Comparison of ENCODE assay signal across 28 cellular contexts in genomic region chr10:7108141-7108540, GRCh38.
"Had no signal": no experiment of that assay in that cellular context is flagged by ENCODE, and none has a peak within 500 bp of the region (broad histone marks: within the 10 kb centered on the region; RNA-seq: fewer than 3 reads in every experiment).

No MANE protein-coding gene starts in this region.

- DNase-seq: naive thymus-derived CD4-positive, alpha-beta T cell; natural killer cell; occipital lobe; ovary; posterior cingulate gyrus; psoas muscle; right cardiac atrium; right lobe of liver; sigmoid colon; small intestine; stimulated activated CD4-positive, alpha-beta T cell treated with anti-CD3 and anti-CD28 coated beads, Interleukin-15, amount 100 ng/mL, for 24 hours; stimulated activated CD4-positive, alpha-beta T cell treated with anti-CD3 and anti-CD28 coated beads, Interleukin-2, amount 100 ng/mL, for 24 hours; stimulated activated CD4-positive, alpha-beta T cell treated with anti-CD3 and anti-CD28 coated beads, Interleukin-2, amount 100 ng/mL, for 48 hours; stimulated activated CD4-positive, alpha-beta T cell treated with anti-CD3 and anti-CD28 coated beads, Interleukin-4, amount 100 ng/mL, for 24 hours; stimulated activated naive B cell treated with anti-CD40 and anti-IgM and Interleukin-4, amounts not matched to agents 10 μg/mL and 1 μg/mL and 100 μg/mL, for 72 hours; stimulated activated naive CD4-positive, alpha-beta T cell treated with Interleukin-2 at 50 U/mL for 16 hours; stomach; thyroid gland; trophoblast cell; upper lobe of left lung had no signal

- ATAC-seq: naive thymus-derived CD4-positive, alpha-beta T cell; natural killer cell; psoas muscle; right cardiac atrium; right lobe of liver; stimulated activated naive B cell treated with anti-CD40 and anti-IgM and Interleukin-4, amounts not matched to agents 10 μg/mL and 1 μg/mL and 100 μg/mL, for 72 hours had no signal

- H3K27ac ChIP-seq: neural progenitor cell, ovary, parathyroid adenoma, psoas muscle, right lobe of liver, sigmoid colon, stomach, thoracic aorta, thyroid gland, tibial nerve, upper lobe of left lung, vagina had no signal

- H3K4me1 ChIP-seq: neural progenitor cell, parathyroid adenoma, psoas muscle, right lobe of liver, sigmoid colon, stomach, thyroid gland, tibial nerve, upper lobe of left lung, vagina had no signal

- H3K36me3 ChIP-seq: neural progenitor cell, ovary, right lobe of liver, sigmoid colon, stomach, thoracic aorta, thyroid gland, tibial nerve, upper lobe of left lung, vagina had no signal

- H3K36me3 Mint-ChIP-seq: natural killer cell; neural progenitor cell; stimulated activated effector memory CD8-positive, alpha-beta T cell treated with anti-CD3 and anti-CD28 coated beads, Interleukin-12 subunit alpha, Interleukin-12 subunit beta, amount 100 ng/mL, for 72 hours had no signal

- H3K27me3 Mint-ChIP-seq: stimulated activated naive B cell treated with anti-CD40 and anti-IgM and Interleukin-4, amounts not matched to agents 10 μg/mL and 1 μg/mL and 100 μg/mL, for 72 hours had no signal

- H3K4me3 Mint-ChIP-seq: naive thymus-derived CD4-positive, alpha-beta T cell; natural killer cell; nephron; neural progenitor cell; stimulated activated effector memory CD8-positive, alpha-beta T cell treated with anti-CD3 and anti-CD28 coated beads, Interleukin-12 subunit alpha, Interleukin-12 subunit beta, amount 100 ng/mL, for 72 hours; stimulated activated naive B cell treated with anti-CD40 and anti-IgM and Interleukin-4, amounts not matched to agents 10 μg/mL and 1 μg/mL and 100 μg/mL, for 72 hours had no signal

- H3K4me1 Mint-ChIP-seq: nephron, neural progenitor cell had no signal

- H3K9me3 ChIP-seq: ovary, psoas muscle, right lobe of liver, sigmoid colon, thoracic aorta, thyroid gland, upper lobe of left lung, vagina had no signal

- H3K27me3 ChIP-seq: neural progenitor cell, ovary, right lobe of liver, sigmoid colon, stomach, tibial nerve, upper lobe of left lung, vagina had no signal

- H3K4me3 ChIP-seq: neural progenitor cell, ovary, psoas muscle, right lobe of liver, sigmoid colon, stomach, thoracic aorta, thyroid gland, tibial nerve, upper lobe of left lung, vagina had no signal

- H3K27ac Mint-ChIP-seq: naive thymus-derived CD4-positive, alpha-beta T cell; natural killer cell; neural progenitor cell; progenitor cell of endocrine pancreas had no signal
